8 cellular contexts compared by ENCODE assay signal in the genomic region with DNA sequence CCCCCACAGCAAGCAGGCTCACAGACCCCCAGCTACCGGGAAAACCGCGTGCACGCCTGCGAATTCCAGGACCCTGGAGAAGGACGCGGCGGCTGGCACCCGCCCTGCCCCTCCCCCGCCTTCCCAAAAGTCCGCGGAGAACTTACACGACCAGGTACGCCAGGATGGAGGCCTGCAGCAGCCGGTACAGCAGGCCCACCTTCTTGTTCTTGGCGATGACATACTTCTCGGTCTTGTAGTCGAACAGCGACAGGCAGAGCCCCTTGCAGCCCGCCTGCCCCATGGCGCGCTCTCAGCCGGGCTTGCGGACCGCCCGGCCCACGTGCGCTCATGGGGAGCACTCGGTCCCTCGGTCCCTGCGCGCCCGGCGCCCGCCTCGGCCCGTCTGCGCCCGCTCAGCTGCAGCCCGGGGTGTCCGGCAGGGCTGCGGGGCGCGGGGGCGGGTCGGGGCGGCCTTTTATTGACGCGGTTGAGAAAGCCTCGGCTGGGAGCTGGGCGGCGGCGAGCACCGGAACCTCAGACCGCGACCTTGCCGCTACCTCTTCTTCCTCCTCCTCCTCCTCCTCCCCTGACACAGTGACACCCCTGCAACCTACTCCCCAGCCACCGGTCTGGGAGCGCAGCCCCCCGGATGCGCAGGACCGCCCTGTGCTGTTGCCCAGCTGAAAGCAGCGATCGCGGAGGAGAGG. TPM values are rescaled to one million over a fixed set of nuclear protein-coding genes. Genes with fewer than 3 reads are reported as not detected.
DNase-seq lines count a peak whose midpoint lies in the region; ATAC-seq, FAIRE-seq and TF ChIP-seq lines count a peak whose summit lies in the region.

A gene with protein sequence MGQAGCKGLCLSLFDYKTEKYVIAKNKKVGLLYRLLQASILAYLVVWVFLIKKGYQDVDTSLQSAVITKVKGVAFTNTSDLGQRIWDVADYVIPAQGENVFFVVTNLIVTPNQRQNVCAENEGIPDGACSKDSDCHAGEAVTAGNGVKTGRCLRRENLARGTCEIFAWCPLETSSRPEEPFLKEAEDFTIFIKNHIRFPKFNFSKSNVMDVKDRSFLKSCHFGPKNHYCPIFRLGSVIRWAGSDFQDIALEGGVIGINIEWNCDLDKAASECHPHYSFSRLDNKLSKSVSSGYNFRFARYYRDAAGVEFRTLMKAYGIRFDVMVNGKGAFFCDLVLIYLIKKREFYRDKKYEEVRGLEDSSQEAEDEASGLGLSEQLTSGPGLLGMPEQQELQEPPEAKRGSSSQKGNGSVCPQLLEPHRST (minus strand): TSS at position 433 of the 689 bp plus-strand sequence. CDS start 150 bp downstream, at position 283.

- TF ChIP-seq POLR2A in A549 (IDR thresholded peaks at IDR 0.05; ENCODE audit: low read length) (no peak), breast epithelium (IDR thresholded peaks at IDR 0.05) (no peak)

- intact Hi-C loops in breast epithelium (cut with DNase I; ENCODE audit: low total_unique reads) = no loop called here

- H3K9me3 ChIP-seq in A549 = peaks cover 12% of the 10 kb centered on the region
- H3K9me3 ChIP-seq in breast epithelium = peaks cover 0 to 10% of the 10 kb centered on the region in 2 donors

- H3K4me2 ChIP-seq in A549 = peak within 1 kb of the TSS; percentile 83

- ATAC-seq in A549 (peak; percentile 69 to 74), T-cell (replicated peaks in 1 of 4) (peak; percentile 73 to 80 (median 74)), left lobe of liver (peak; percentile 63), GM19324 (IDR thresholded peaks at IDR 0.05; ENCODE audit: low FRiP score, unreplicated experiment) (no peak)

- no peak for TF ChIP-seq CTCF in A549 (IDR thresholded peaks at IDR 0.05)
- TF ChIP-seq CTCF in GM20000 (IDR thresholded peaks at IDR 0.05; ENCODE audit: extremely low read depth, missing control alignments) = no peak
- TF ChIP-seq CTCF in breast epithelium (IDR thresholded peaks at IDR 0.05) = no peak
- no peak for TF ChIP-seq CTCF in RWPE1 (conservative IDR thresholded peaks at IDR 0.05; ENCODE audit: low read depth)

- CTCF ChIA-PET in A549 (lab: Yijun Ruan, JAX) = interaction anchor here (1.0 to 2.1 kb wide), 9 partner anchors 8 to 131 kb away, joined by 3 to 6 read pairs (median 5); a partner anchor contains a TSS
- CTCF ChIA-PET in T-cell (lab: Charles Lee) = interaction anchor here in 1 of 2 donors (0.6 to 1.5 kb wide), 3 partner anchors 13 to 1740 kb away, joined by 4 to 5 read pairs (median 4); no protein-coding TSS in a partner anchor
- CTCF ChIA-PET in RWPE1 (lab: Yijun Ruan, JAX) = interaction anchor here (0.7 kb wide), 1 partner anchor 40 kb away, joined by 3 read pairs; no protein-coding TSS in a partner anchor

- peak within 1 kb of the TSS; percentile 84 to 93 for H3K27ac Mint-ChIP-seq in T-cell

- peaks cover 15 to 36% (median 24%) of the 10 kb centered on the region in 3 donors for H3K4me1 Mint-ChIP-seq in T-cell

- no peaks in the 10 kb centered on the region for H3K36me3 ChIP-seq in breast epithelium

- POLR2A ChIA-PET in A549 (lab: Yijun Ruan, JAX) = interaction anchor here (1.6 to 1.7 kb wide), 2 partner anchors 27 to 28 kb away, joined by 5 to 10 read pairs; a partner anchor contains a TSS
- POLR2A ChIA-PET in T-cell (lab: Charles Lee) = interaction anchor here in 1 of 2 donors (0.6 kb wide), 1 partner anchor 528 kb away, joined by 3 read pairs; no protein-coding TSS in a partner anchor
- POLR2A ChIA-PET in RWPE1 (lab: Yijun Ruan, JAX; ENCODE audit: low non-redundant PET) = interaction anchor here (0.6 kb wide), 1 partner anchor 120 kb away, joined by 6 read pairs; no protein-coding TSS in a partner anchor

- peak within 1 kb of the TSS; percentile 86 to 93 (median 90) for H3K4me3 Mint-ChIP-seq in T-cell

- TF ChIP-seq RAD21 in A549 (conservative IDR thresholded peaks at IDR 0.05 in 1 of 2, IDR thresholded peaks at IDR 0.05 in 1 of 2) = no peak

- DNase-seq in A549 (ENCODE audit: low read depth in 1 of 2, low spot score in 1 of 2) = no peak
- peak; percentile 68 for DNase-seq in GM20000 (ENCODE audit: low spot score)
- DNase-seq in T-cell = peak in 26 of 34 experiments; percentile 11 to 52 (median 23)
- no peak for DNase-seq in breast epithelium (ENCODE audit: low spot score in 2 of 2)
- no peak for DNase-seq in left lobe of liver (ENCODE audit: low spot score)
- DNase-seq in stimulated activated CD8-positive, alpha-beta memory T cell treated with anti-CD3 and anti-CD28 coated beads, Interleukin-4, amount 100 ng/mL, for 24 hours (ENCODE audit: low read depth) = peak; percentile 22
- no peak for DNase-seq in RWPE1 (ENCODE audit: low spot score)

- no peak for FAIRE-seq in A549 (lab: Jason Lieb, UNC)

- no peaks in the 10 kb centered on the region for H3K9me3 Mint-ChIP-seq in T-cell

- WGBS in A549 (ENCODE audit: missing lambda C conversion rate) = 4% methylated on average over 32 of the region's 65 CpGs

- peak within 1 kb of the TSS; percentile 57 for H3K4me3 ChIP-seq in A549
- peak within 1 kb of the TSS; percentile 30 to 68 (median 49) for H3K4me3 ChIP-seq in breast epithelium

- H3K4me1 ChIP-seq in A549 (peaks cover 8% of the 10 kb centered on the region; the same call in 2 of the 3 replicates), breast epithelium (peaks cover 0 to 4% of the 10 kb centered on the region in 2 donors)

- TF ChIP-seq EP300 in A549 (IDR thresholded peaks at IDR 0.05) = no peak

- peaks cover 8 to 58% of the 10 kb centered on the region in 2 donors for H3K27me3 ChIP-seq in breast epithelium

- H3K36me3 Mint-ChIP-seq in T-cell = peaks cover 5% of the 10 kb centered on the region

- H3K27ac ChIP-seq in A549 = peak within 1 kb of the TSS; percentile 73 to 89
- H3K27ac ChIP-seq in breast epithelium = no peak within 1 kb of the TSS
- no peak within 1 kb of the TSS for H3K27ac ChIP-seq in RWPE1

- H3K27me3 Mint-ChIP-seq in T-cell = no peaks in the 10 kb centered on the region

TF ChIP-seq in A549, 52 proteins besides CTCF, POLR2A, EP300 and RAD21 (continues in another document):
- TF ChIP-seq JUN (IDR thresholded peaks at IDR 0.05) (0 out of 5 replicates have a peak, but pooled peaks of 1 of the 2 experiments have one; percentile 34), POLR2AphosphoS2 (conservative IDR thresholded peaks at IDR 0.05; ENCODE audit: low read length) (no peak), BHLHE40 (IDR thresholded peaks at IDR 0.05; ENCODE audit: low read depth, low read length) (no peak), PHF8 (IDR thresholded peaks at IDR 0.05; ENCODE audit: borderline replicate concordance, low read depth) (0 out of 2 replicates have a peak, but pooled peaks have one; percentile 9), ESRRA (IDR thresholded peaks at IDR 0.05; ENCODE audit: borderline replicate concordance, low read length) (no peak), HOXA7 (CRISPR knock-in tag; IDR thresholded peaks at IDR 0.05) (no peak), ZNF302 (CRISPR knock-in tag; IDR thresholded peaks at IDR 0.05) (no peak), JUNB (IDR thresholded peaks at IDR 0.05) (no peak), TFCP2L1 (CRISPR knock-in tag; IDR thresholded peaks at IDR 0.05) (no peak)
- TF ChIP-seq, protein P1, sequence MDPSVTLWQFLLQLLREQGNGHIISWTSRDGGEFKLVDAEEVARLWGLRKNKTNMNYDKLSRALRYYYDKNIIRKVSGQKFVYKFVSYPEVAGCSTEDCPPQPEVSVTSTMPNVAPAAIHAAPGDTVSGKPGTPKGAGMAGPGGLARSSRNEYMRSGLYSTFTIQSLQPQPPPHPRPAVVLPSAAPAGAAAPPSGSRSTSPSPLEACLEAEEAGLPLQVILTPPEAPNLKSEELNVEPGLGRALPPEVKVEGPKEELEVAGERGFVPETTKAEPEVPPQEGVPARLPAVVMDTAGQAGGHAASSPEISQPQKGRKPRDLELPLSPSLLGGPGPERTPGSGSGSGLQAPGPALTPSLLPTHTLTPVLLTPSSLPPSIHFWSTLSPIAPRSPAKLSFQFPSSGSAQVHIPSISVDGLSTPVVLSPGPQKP (IDR thresholded peaks at IDR 0.05; ENCODE audit: low read depth, low read length) = no peak
- TF ChIP-seq, protein P2, sequence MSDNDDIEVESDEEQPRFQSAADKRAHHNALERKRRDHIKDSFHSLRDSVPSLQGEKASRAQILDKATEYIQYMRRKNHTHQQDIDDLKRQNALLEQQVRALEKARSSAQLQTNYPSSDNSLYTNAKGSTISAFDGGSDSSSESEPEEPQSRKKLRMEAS (IDR thresholded peaks at IDR 0.05) = peak; percentile 87
- TF ChIP-seq, protein P3, sequence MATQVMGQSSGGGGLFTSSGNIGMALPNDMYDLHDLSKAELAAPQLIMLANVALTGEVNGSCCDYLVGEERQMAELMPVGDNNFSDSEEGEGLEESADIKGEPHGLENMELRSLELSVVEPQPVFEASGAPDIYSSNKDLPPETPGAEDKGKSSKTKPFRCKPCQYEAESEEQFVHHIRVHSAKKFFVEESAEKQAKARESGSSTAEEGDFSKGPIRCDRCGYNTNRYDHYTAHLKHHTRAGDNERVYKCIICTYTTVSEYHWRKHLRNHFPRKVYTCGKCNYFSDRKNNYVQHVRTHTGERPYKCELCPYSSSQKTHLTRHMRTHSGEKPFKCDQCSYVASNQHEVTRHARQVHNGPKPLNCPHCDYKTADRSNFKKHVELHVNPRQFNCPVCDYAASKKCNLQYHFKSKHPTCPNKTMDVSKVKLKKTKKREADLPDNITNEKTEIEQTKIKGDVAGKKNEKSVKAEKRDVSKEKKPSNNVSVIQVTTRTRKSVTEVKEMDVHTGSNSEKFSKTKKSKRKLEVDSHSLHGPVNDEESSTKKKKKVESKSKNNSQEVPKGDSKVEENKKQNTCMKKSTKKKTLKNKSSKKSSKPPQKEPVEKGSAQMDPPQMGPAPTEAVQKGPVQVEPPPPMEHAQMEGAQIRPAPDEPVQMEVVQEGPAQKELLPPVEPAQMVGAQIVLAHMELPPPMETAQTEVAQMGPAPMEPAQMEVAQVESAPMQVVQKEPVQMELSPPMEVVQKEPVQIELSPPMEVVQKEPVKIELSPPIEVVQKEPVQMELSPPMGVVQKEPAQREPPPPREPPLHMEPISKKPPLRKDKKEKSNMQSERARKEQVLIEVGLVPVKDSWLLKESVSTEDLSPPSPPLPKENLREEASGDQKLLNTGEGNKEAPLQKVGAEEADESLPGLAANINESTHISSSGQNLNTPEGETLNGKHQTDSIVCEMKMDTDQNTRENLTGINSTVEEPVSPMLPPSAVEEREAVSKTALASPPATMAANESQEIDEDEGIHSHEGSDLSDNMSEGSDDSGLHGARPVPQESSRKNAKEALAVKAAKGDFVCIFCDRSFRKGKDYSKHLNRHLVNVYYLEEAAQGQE (IDR thresholded peaks at IDR 0.05) = peak; percentile 85

RNA-seq across cellular contexts. Expression of the gene that starts here (rescaled TPM):
- polyA plus RNA-seq in A549 (2011; rRNA removed) = 7.8 and 12.2 TPM in 2 replicates
- 14.5 and 17.4 TPM in 2 replicates for polyA plus RNA-seq in A549 (2012; cell fraction: cytosol; rRNA removed)
- 30.8 and 32.3 TPM in 2 replicates for polyA plus RNA-seq in A549 (2012; cell fraction: nucleus; rRNA removed)
- 10.6 to 13.3 TPM (median 11.8 TPM) in 3 replicates for polyA plus RNA-seq in A549 (2017; fragmentation: RNase III; extraction: RNeasy Plus Mini Kit Qiagen cat#74134 plus additional on column Dnase treatment)
- 10.5 and 12.9 TPM in 2 replicates for polyA minus RNA-seq in A549 (2011; rRNA and poly(A)+ RNA removed)
- 10 to 100 TPM; 19.6 to 35.6 (median 29.9) TPM for total RNA-seq in T-cell
- 1 to 10 TPM in 1 of 3 donors, under 1 TPM in 2; 0.29 to 2.0 (median 0.32) TPM for total RNA-seq in breast epithelium
- total RNA-seq in left lobe of liver = not detected

Comparison
In these comparisons a context has a peak if more than half of its experiments do, and no peak if none do; other contexts are left out.
1. RNA of the gene that starts here (total RNA-seq): 19.6 to 35.6 TPM in T-cell; 0.29 to 2.0 TPM in breast epithelium and not detected in left lobe of liver (single experiment); every median in the first group is over 4 times any median in the second.
2. Peak in ATAC-seq in left lobe of liver; RNA of the gene not detected or under 1 TPM.
3. DNase-seq: peak in GM20000 (single experiment), T-cell (26 of 34) and stimulated activated CD8-positive, alpha-beta memory T cell treated with anti-CD3 and anti-CD28 coated beads, Interleukin-4, amount 100 ng/mL, for 24 hours (single experiment); none in A549 (0 of 2), breast epithelium (0 of 2), left lobe of liver (single experiment) and RWPE1 (single experiment).
4. H3K27ac ChIP-seq: peak in A549 (2 of 2); none in breast epithelium (0 of 2) and RWPE1 (single experiment).